9 cellular contexts compared by ENCODE assay signal in genomic region chr4:2363951-2364653, GRCh38. TPM values are rescaled to one million over a fixed set of nuclear protein-coding genes. Genes with fewer than 3 reads are reported as not detected.
DNase-seq lines count a peak whose midpoint lies in the region; ATAC-seq and TF ChIP-seq lines count a peak whose summit lies in the region.
"Had no signal": no experiment of that assay in that cellular context is flagged by ENCODE, and none has a peak within 500 bp of the region (broad histone marks: within the 10 kb centered on the region; RNA-seq: fewer than 3 reads in every experiment).

No MANE protein-coding gene starts in this region.

- H3K36me3 Mint-ChIP-seq in WTC11 = 0 out of 2 replicates have a peak, but pooled peaks cover 3% of the 10 kb centered on the region

- TF ChIP-seq CTCF in AG10803 (conservative IDR thresholded peaks at IDR 0.05; ENCODE audit: low read length) = no peak
- TF ChIP-seq CTCF in RWPE2 (IDR thresholded peaks at IDR 0.05; ENCODE audit: poor library complexity, severe bottlenecking) = no peak
- TF ChIP-seq CTCF in epithelial cell of proximal tubule (conservative IDR thresholded peaks at IDR 0.05; ENCODE audit: low read depth, low read length) = no peak
- no peak for TF ChIP-seq CTCF in prostate gland (IDR thresholded peaks at IDR 0.05)
- no peak for TF ChIP-seq CTCF in WTC11 (IDR thresholded peaks at IDR 0.05)

- POLR2A ChIA-PET in WTC11 (lab: Charles Lee) = no interaction called here

- H3K4me3 ChIP-seq in AG10803 (ENCODE audit: low read length) (peak overlapping the region; percentile 68), RWPE2 (ENCODE audit: severe bottlenecking) (peak overlapping the region; percentile 47), epithelial cell of proximal tubule (ENCODE audit: low read depth, low read length) (peak overlapping the region; percentile 59), prostate gland (peak overlapping the region; percentile 37 to 43)

- no peaks in the 10 kb centered on the region for H3K4me1 Mint-ChIP-seq in WTC11

- peaks cover 3% of the 10 kb centered on the region; the same call in 1 of the 2 replicates for H3K27me3 Mint-ChIP-seq in WTC11 (ENCODE audit: low read depth)

- intact Hi-C loops in prostate gland (cut with DNase I) = no loop called here

- peaks cover 9% of the 10 kb centered on the region for H3K9me3 Mint-ChIP-seq in WTC11

- H3K36me3 ChIP-seq in RWPE2 (ENCODE audit: low read depth) (no peaks in the 10 kb centered on the region), prostate gland (no peaks in the 10 kb centered on the region)

- TF ChIP-seq POLR2A in prostate gland (IDR thresholded peaks at IDR 0.05) = no peak

- no peak overlapping the region for H3K27ac Mint-ChIP-seq in WTC11

- H3K27ac ChIP-seq in RWPE2 (ENCODE audit: poor library complexity, severe bottlenecking) = peak overlapping the region; percentile 8
- no peak overlapping the region for H3K27ac ChIP-seq in prostate gland

- DNase-seq in AG10803 (ENCODE audit: low read depth) (no peak), RWPE2 (ENCODE audit: low spot score) (no peak), epithelial cell of proximal tubule (ENCODE audit: low read depth) (no peak), prostate gland (ENCODE audit: low spot score) (no peak), SKM-1 treated with dmso at 0.1 percent for 144 hours (lab: John Stamatoyannopoulos, UW; ENCODE audit: unreplicated experiment) (no peak), NCI-H82 (lab: John Stamatoyannopoulos, UW) (no peak), WTC11 (ENCODE audit: low spot score) (no peak), anterior cingulate cortex (lab: John Stamatoyannopoulos, UW) (no peak)
- DNase-seq: GDM1 had no signal

- peaks cover 7% of the 10 kb centered on the region for H3K4me1 ChIP-seq in RWPE2 (ENCODE audit: insufficient read depth, poor library complexity, severe bottlenecking)
- H3K4me1 ChIP-seq in prostate gland (replicated peaks) = no peaks in the 10 kb centered on the region

- WGBS in prostate gland = 62% methylated on average over 16 of the region's 17 CpGs

- CTCF ChIA-PET in WTC11 (lab: Charles Lee) = no interaction called here

- H3K9me3 ChIP-seq in RWPE2 (ENCODE audit: severe bottlenecking) (no peaks in the 10 kb centered on the region), prostate gland (no peaks in the 10 kb centered on the region)

- ATAC-seq in RWPE2 (ENCODE audit: low read depth) = peak; percentile 6; the same call in 2 of the 3 replicates
- no peak for ATAC-seq in WTC11

- no peak overlapping the region for H3K4me3 Mint-ChIP-seq in WTC11

- H3K27me3 ChIP-seq in RWPE2 (ENCODE audit: insufficient read depth, poor library complexity, severe bottlenecking) (no peaks in the 10 kb centered on the region), prostate gland (replicated peaks; ENCODE audit: insufficient read depth) (no peaks in the 10 kb centered on the region)

TF ChIP-seq in WTC11, 78 proteins besides CTCF, POLR2A, EP300 and RAD21 (continues in another document):
- no peak for TF ChIP-seq ZMAT4 (CRISPR knock-in tag; IDR thresholded peaks at IDR 0.05)
- no peak for TF ChIP-seq IRF1 (CRISPR knock-in tag; IDR thresholded peaks at IDR 0.05)
- TF ChIP-seq NFYB (CRISPR knock-in tag; conservative IDR thresholded peaks at IDR 0.05; ENCODE audit: low read depth) = no peak
- TF ChIP-seq E2F5 (CRISPR knock-in tag; IDR thresholded peaks at IDR 0.05) = no peak
- no peak for TF ChIP-seq ZNF425 (CRISPR knock-in tag; conservative IDR thresholded peaks at IDR 0.05)
- TF ChIP-seq GTF2I (CRISPR knock-in tag; conservative IDR thresholded peaks at IDR 0.05) = no peak
- TF ChIP-seq ZNF512 (CRISPR knock-in tag; IDR thresholded peaks at IDR 0.05; ENCODE audit: borderline replicate concordance) = no peak
- TF ChIP-seq HMGA2 (CRISPR knock-in tag; IDR thresholded peaks at IDR 0.05) = no peak
- no peak for TF ChIP-seq JUN (CRISPR knock-in tag; IDR thresholded peaks at IDR 0.05)
- TF ChIP-seq AR (CRISPR knock-in tag; IDR thresholded peaks at IDR 0.05) = no peak
- TF ChIP-seq E2F1 (CRISPR knock-in tag; IDR thresholded peaks at IDR 0.05) = no peak

RNA-seq across cellular contexts. Expression of gene ZFYVE28, which starts 54.3 kb away (rescaled TPM):
- 0.58 and 1.8 TPM in 2 replicates for total RNA-seq in epithelial cell of proximal tubule
- total RNA-seq in prostate gland = 10 to 100 TPM in 1 of 2 donors, 1 to 10 TPM in 1; 6.6 to 30.2 TPM
- total RNA-seq in WTC11 (2021) = 4.5 to 7.8 TPM (median 6.0 TPM) in 3 replicates

RNA-seq across cellular contexts. Expression of gene CFAP99, which starts 54.7 kb away (rescaled TPM):
- total RNA-seq in epithelial cell of proximal tubule (not detected in 2 replicates), prostate gland (1 to 10 TPM in 1 of 2 donors, under 1 TPM in 1; 0.18 to 7.4 TPM), WTC11 (2021) (0.23 to 0.41 TPM in 2 of 3 replicates, not detected in the other)
